In genomic region chr18:76672627-76673026, GRCh38 we compare ENCODE assay signal across 28 cellular contexts.
A peak's percentile ranks its signal among the peaks of the same experiment; 100 is the strongest.
DNase-seq lines count a peak whose midpoint lies in the region; ATAC-seq, FAIRE-seq and TF ChIP-seq lines count a peak whose summit lies in the region.
"Had no signal": no experiment of that assay in that cellular context is flagged by ENCODE, and none has a peak within 500 bp of the region (broad histone marks: within the 10 kb centered on the region; RNA-seq: fewer than 3 reads in every experiment).

No MANE protein-coding gene starts in this region.

- no peak overlapping the region for H3K4me3 ChIP-seq in bronchial epithelial cell (ENCODE audit: low read depth, low read length)
- H3K4me3 ChIP-seq: colonic mucosa, esophagus squamous epithelium, prostate gland, SK-N-MC, testis had no signal

- H3K27ac Mint-ChIP-seq in HFFc6 = no peak overlapping the region
- H3K27ac Mint-ChIP-seq in mesothelial cell of epicardium = no peak overlapping the region
- H3K27ac Mint-ChIP-seq: activated naive CD4-positive, alpha-beta T cell treated with anti-CD3 and anti-CD28 coated beads, Interleukin-2, amount 50 U/mL, for 72 hours; CD4-positive, CD25-positive, alpha-beta regulatory T cell; effector memory CD8-positive, alpha-beta T cell; T-helper 17 cell had no signal

- H3K4me1 Mint-ChIP-seq in HFFc6 (ENCODE audit: low read depth) = peaks cover 11% of the 10 kb centered on the region
- no peaks in the 10 kb centered on the region for H3K4me1 Mint-ChIP-seq in mesothelial cell of epicardium
- H3K4me1 Mint-ChIP-seq: CD4-positive, CD25-positive, alpha-beta regulatory T cell; T-helper 17 cell had no signal

- H3K4me3 Mint-ChIP-seq in HFFc6 = no peak overlapping the region
- no peak overlapping the region for H3K4me3 Mint-ChIP-seq in mesothelial cell of epicardium
- H3K4me3 Mint-ChIP-seq: CD4-positive, CD25-positive, alpha-beta regulatory T cell; effector memory CD8-positive, alpha-beta T cell; T-helper 17 cell had no signal

- H3K36me3 ChIP-seq in bronchial epithelial cell (ENCODE audit: control insufficient read depth, insufficient read depth, low read length) = no peaks in the 10 kb centered on the region
- H3K36me3 ChIP-seq: colonic mucosa, esophagus squamous epithelium, prostate gland had no signal

- peak; percentile 31 for ATAC-seq in foreskin keratinocyte
- ATAC-seq: activated naive CD4-positive, alpha-beta T cell treated with anti-CD3 and anti-CD28 coated beads, Interleukin-2, amount 50 U/mL, for 72 hours; effector memory CD8-positive, alpha-beta T cell; HCT116; left ventricle myocardium superior; T-helper 17 cell had no signal

- H3K36me3 Mint-ChIP-seq in HFFc6 (ENCODE audit: low read depth) = no peaks in the 10 kb centered on the region
- H3K36me3 Mint-ChIP-seq in mesothelial cell of epicardium = no peaks in the 10 kb centered on the region
- H3K36me3 Mint-ChIP-seq: activated naive CD4-positive, alpha-beta T cell treated with anti-CD3 and anti-CD28 coated beads, Interleukin-2, amount 50 U/mL, for 72 hours; CD4-positive, CD25-positive, alpha-beta regulatory T cell had no signal

- TF ChIP-seq CTCF in HFFc6 (IDR thresholded peaks at IDR 0.05) (no peak), bronchial epithelial cell (IDR thresholded peaks at IDR 0.05; ENCODE audit: insufficient read depth, low read length, severe bottlenecking) (no peak), foreskin keratinocyte (conservative IDR thresholded peaks at IDR 0.05) (no peak), mesothelial cell of epicardium (IDR thresholded peaks at IDR 0.05; ENCODE audit: unreplicated experiment) (no peak)

- H3K27me3 ChIP-seq in bronchial epithelial cell (ENCODE audit: control insufficient read depth, insufficient read depth, low read length) = no peaks in the 10 kb centered on the region
- no peaks in the 10 kb centered on the region for H3K27me3 ChIP-seq in foreskin keratinocyte
- H3K27me3 ChIP-seq: colonic mucosa, testis had no signal

- DNase-seq in DMS53 treated with DMSO at 0.1 percent for 48 hours (lab: John Stamatoyannopoulos, UW; ENCODE audit: unreplicated experiment) = peak; percentile 47
- DNase-seq in HFFc6 = peak; percentile 38
- peak; percentile 41 for DNase-seq in bronchial epithelial cell (ENCODE audit: low read depth)
- peak; percentile 4 to 18 for DNase-seq in foreskin keratinocyte
- no peak for DNase-seq in globus pallidus (ENCODE audit: low spot score)
- no peak for DNase-seq in SIG-M5 treated with dmso at 0.1 percent for 504 hours (lab: John Stamatoyannopoulos, UW; ENCODE audit: unreplicated experiment)
- no peak for DNase-seq in NCI-H128 (lab: John Stamatoyannopoulos, UW; ENCODE audit: unreplicated experiment)
- DNase-seq in mesothelial cell of epicardium (ENCODE audit: low spot score in 2 of 2, unreplicated experiment in 2 of 2) = no peak
- DNase-seq: activated CD4-positive, alpha-beta T cell treated with anti-CD3 and anti-CD28 coated beads for 4 hours; CD4-positive, CD25-positive, alpha-beta regulatory T cell; colonic mucosa; effector memory CD8-positive, alpha-beta T cell; esophagus squamous epithelium; Karpas-422; left ventricle myocardium superior; NCI-H1092 treated with DMSO at 0.1 percent for 48 hours; NCI-H2081 treated with DMSO at 0.1 percent for 48 hours; NCI-H524 treated with DMSO at 0.1 percent for 48 hours; stimulated activated CD4-positive, alpha-beta T cell treated with anti-CD3 and anti-CD28 coated beads, Interleukin-2, amount 100 ng/mL, for 48 hours; stimulated activated naive CD4-positive, alpha-beta T cell; T-helper 17 cell; testis had no signal

- FAIRE-seq in bronchial epithelial cell (lab: Jason Lieb, UNC) = no peak
- FAIRE-seq: HTR-8/SVneo, RCC 7860 had no signal

- H3K27me3 Mint-ChIP-seq in HFFc6 (ENCODE audit: insufficient read depth) = peaks cover 15% of the 10 kb centered on the region
- no peaks in the 10 kb centered on the region for H3K27me3 Mint-ChIP-seq in mesothelial cell of epicardium (ENCODE audit: low read depth)

- H3K9me3 Mint-ChIP-seq in HFFc6 (peaks cover 4% of the 10 kb centered on the region; the same call in 1 of the 2 replicates), mesothelial cell of epicardium (peaks cover 3% of the 10 kb centered on the region)
- H3K9me3 Mint-ChIP-seq: activated naive CD4-positive, alpha-beta T cell treated with anti-CD3 and anti-CD28 coated beads, Interleukin-2, amount 50 U/mL, for 72 hours; effector memory CD8-positive, alpha-beta T cell had no signal

- no peak overlapping the region for H3K27ac ChIP-seq in foreskin keratinocyte
- H3K27ac ChIP-seq: colonic mucosa, esophagus squamous epithelium, prostate gland, SK-N-MC, testis had no signal

- H3K4me1 ChIP-seq in foreskin keratinocyte = no peaks in the 10 kb centered on the region
- H3K4me1 ChIP-seq: colonic mucosa, esophagus squamous epithelium, prostate gland had no signal

Comparison
In these comparisons a context has a peak if more than half of its experiments do, and no peak if none do; other contexts are left out.
1. DNase-seq: peak in DMS53 treated with DMSO at 0.1 percent for 48 hours (single experiment), HFFc6 (single experiment), bronchial epithelial cell (single experiment) and foreskin keratinocyte (2 of 2); none in globus pallidus (single experiment), SIG-M5 treated with dmso at 0.1 percent for 504 hours (single experiment), NCI-H128 (single experiment) and mesothelial cell of epicardium (0 of 2).